Comparison of ENCODE assay signal across 8 cellular contexts in the genomic region with DNA sequence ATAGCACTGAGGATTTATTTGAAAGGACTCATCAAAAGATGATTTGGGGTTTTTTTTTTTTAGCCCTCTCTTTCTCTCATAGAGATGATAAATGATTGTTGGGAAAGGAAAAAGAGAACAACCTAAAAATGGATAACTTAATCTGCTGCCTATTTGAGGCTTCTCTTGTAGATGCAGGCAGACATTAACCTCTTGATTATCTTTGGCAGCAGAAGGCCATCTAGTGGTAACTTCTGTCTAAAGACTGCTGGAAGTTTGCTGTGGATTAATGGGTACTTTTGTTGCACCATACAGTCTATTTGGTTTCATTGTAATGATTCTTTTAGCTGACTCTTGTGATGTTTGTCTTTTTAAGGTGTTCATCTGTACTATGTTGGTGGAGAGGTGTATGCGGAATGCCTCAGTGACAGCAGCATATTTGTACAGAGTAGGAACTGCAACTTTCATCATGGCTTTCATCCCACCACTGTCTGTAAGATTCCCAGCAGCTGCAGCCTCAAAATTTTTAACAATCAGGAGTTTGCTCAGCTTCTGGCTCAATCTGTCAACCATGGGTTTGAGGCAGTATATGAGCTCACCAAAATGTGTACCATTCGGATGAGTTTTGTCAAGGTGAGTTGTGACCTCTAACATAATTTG. TPM values are rescaled to one million over a fixed set of nuclear protein-coding genes. Genes with fewer than 3 reads are reported as not detected.
A peak's percentile ranks its signal among the peaks of the same experiment; 100 is the strongest.
DNase-seq lines count a peak whose midpoint lies in the region; ATAC-seq lines count a peak whose summit lies in the region.

No MANE protein-coding gene starts in this region.

- peak; percentile 42 for DNase-seq in NCI-H510A treated with DMSO at 0.1 percent for 48 hours (lab: John Stamatoyannopoulos, UW)
- DNase-seq in NCI-H510A (lab: John Stamatoyannopoulos, UW), result no peak
- DNase-seq in NCI-H345 treated with DMSO at 0.1 percent for 48 hours (lab: John Stamatoyannopoulos, UW; ENCODE audit: unreplicated experiment), result peak; percentile 37
- peak; percentile 61 for DNase-seq in cerebellar cortex (ENCODE audit: low spot score)
- DNase-seq in lung microvascular endothelial cell (ENCODE audit: low read depth in 2 of 2), result peak; percentile 68 to 71
- DNase-seq in NK-92 treated with Interleukin-12 subunit alpha and Interleukin-12 subunit beta, amount 100 ng/mL, for 24 hours (lab: John Stamatoyannopoulos, UW), result no peak

- ATAC-seq in HG02610 (IDR thresholded peaks at IDR 0.05; ENCODE audit: unreplicated experiment), result peak; percentile 66
- no peak for ATAC-seq in GM18517 (IDR thresholded peaks at IDR 0.05; ENCODE audit: unreplicated experiment)

RNA-seq across cellular contexts. Expression of a gene that starts 18.8 kb away (rescaled TPM):
- total RNA-seq in lung microvascular endothelial cell, result not detected in 2 replicates

RNA-seq across cellular contexts. Expression of a gene that starts 41.5 kb away (rescaled TPM):
- total RNA-seq in lung microvascular endothelial cell, result 26.2 and 28.6 TPM in 2 replicates

Comparison
In these comparisons a context has a peak if more than half of its experiments do, and no peak if none do; other contexts are left out.
1. DNase-seq: peak in NCI-H510A treated with DMSO at 0.1 percent for 48 hours (single experiment), NCI-H345 treated with DMSO at 0.1 percent for 48 hours (single experiment), cerebellar cortex (single experiment) and lung microvascular endothelial cell (2 of 2); none in NCI-H510A (single experiment) and NK-92 treated with Interleukin-12 subunit alpha and Interleukin-12 subunit beta, amount 100 ng/mL, for 24 hours (single experiment).